In genomic region chr6:139972116-139972515, GRCh38 we compare ENCODE assay signal across 36 cellular contexts.
"Had no signal": no experiment of that assay in that cellular context is flagged by ENCODE, and none has a peak within 500 bp of the region (broad histone marks: within the 10 kb centered on the region; RNA-seq: fewer than 3 reads in every experiment).

No MANE protein-coding gene starts in this region.

- H3K36me3 Mint-ChIP-seq: activated CD8-positive, alpha-beta memory T cell treated with anti-CD3 and anti-CD28 coated beads, Interleukin-2, amount 10 ng/mL, durations not matched to agents 7 days and 5 days; activated naive CD4-positive, alpha-beta T cell treated with anti-CD3 and anti-CD28 coated beads, Interleukin-2, amount 10 ng/mL, durations not matched to agents 7 days and 5 days; activated naive CD4-positive, alpha-beta T cell treated with anti-CD3 and anti-CD28 coated beads, Interleukin-2, amount 50 U/mL, for 24 hours; activated naive CD8-positive, alpha-beta T cell; activated naive CD8-positive, alpha-beta T cell treated with anti-CD3 and anti-CD28 coated beads, Interleukin-2, amount 10 ng/mL, durations not matched to agents 7 days and 5 days; brain had no signal

- H3K9me3 ChIP-seq: ascending aorta had no signal

- H3K36me3 ChIP-seq: ascending aorta, cardiac muscle cell had no signal

- H3K27ac Mint-ChIP-seq: activated B cell treated with CpG ODN at 0.5 μM for 24 hours; activated CD4-positive, alpha-beta memory T cell treated with anti-CD3 and anti-CD28 coated beads, Interleukin-2, amount 10 ng/mL, durations not matched to agents 7 days and 5 days; activated CD4-positive, alpha-beta T cell treated with anti-CD3 and anti-CD28 coated beads for 36 hours; activated CD4-positive, alpha-beta T cell treated with anti-CD3 and anti-CD28 coated beads, Interleukin-2, amount 10 ng/mL, durations not matched to agents 7 days and 5 days; activated CD8-positive, alpha-beta memory T cell treated with anti-CD3 and anti-CD28 coated beads, Interleukin-2, amount 10 ng/mL, durations not matched to agents 7 days and 5 days; activated CD8-positive, alpha-beta T cell treated with anti-CD3 and anti-CD28 coated beads, Interleukin-2, amount 10 ng/mL, durations not matched to agents 7 days and 5 days; activated naive CD4-positive, alpha-beta T cell treated with anti-CD3 and anti-CD28 coated beads, Interleukin-2, amount 10 ng/mL, durations not matched to agents 7 days and 5 days; activated naive CD4-positive, alpha-beta T cell treated with anti-CD3 and anti-CD28 coated beads, Interleukin-2, amount 50 U/mL, for 24 hours; activated naive CD8-positive, alpha-beta T cell; activated naive CD8-positive, alpha-beta T cell treated with anti-CD3 and anti-CD28 coated beads, Interleukin-2, amount 10 ng/mL, durations not matched to agents 7 days and 5 days; activated naive CD8-positive, alpha-beta T cell treated with anti-CD3 and anti-CD28 coated beads, Interleukin-2, amount 50 U/mL, for 24 hours; activated T-cell treated with anti-CD3 and anti-CD28 coated beads, Interleukin-2, amount 50 U/mL, for 24 hours; activated T-helper 2 cell treated with anti-CD3 and anti-CD28 coated beads, Interferon-gamma antibody, Interleukin-2, Interleukin-4, amounts not matched to agents 10 μg/mL and 5 μg/mL and 100 μg/mL, durations not matched to agents 14 hours and 24 hours and 36 hours; T-helper 1 cell treated with Interleukin-12 subunit alpha and Interleukin-12 subunit beta and Interleukin-4 antibody, amounts not matched to agents 30 μg/mL and 1 μg/mL, for 36 hours; T-helper 2 cell treated with Interferon-gamma antibody and Interleukin-4, amounts not matched to agents 5 μg/mL and 100 μg/mL, for 36 hours had no signal

- DNase-seq: activated B cell treated with CpG ODN at 0.5 μM for 24 hours; activated CD4-positive, alpha-beta memory T cell treated with anti-CD3 and anti-CD28 coated beads, Interleukin-2, amount 10 ng/mL, durations not matched to agents 7 days and 5 days; activated CD4-positive, alpha-beta T cell treated with anti-CD3 and anti-CD28 coated beads for 1 hour; activated CD4-positive, alpha-beta T cell treated with anti-CD3 and anti-CD28 coated beads for 36 hours; activated CD4-positive, alpha-beta T cell treated with anti-CD3 and anti-CD28 coated beads for 48 hours; activated CD4-positive, alpha-beta T cell treated with anti-CD3 and anti-CD28 coated beads, Interleukin-2, amount 10 ng/mL, durations not matched to agents 7 days and 5 days; activated CD4-positive, alpha-beta T cell treated with anti-CD3 and anti-CD28 coated beads, Interleukin-2, amount 50 U/mL, for 48 hours; activated CD8-positive, alpha-beta memory T cell treated with anti-CD3 and anti-CD28 coated beads for 24 hours; activated CD8-positive, alpha-beta memory T cell treated with anti-CD3 and anti-CD28 coated beads, Interleukin-2, amount 10 ng/mL, durations not matched to agents 7 days and 5 days; activated CD8-positive, alpha-beta memory T cell treated with anti-CD3 and anti-CD28 coated beads, Interleukin-2, amount 50 U/mL, for 48 hours; activated CD8-positive, alpha-beta T cell treated with anti-CD3 and anti-CD28 coated beads, Interleukin-2, amount 10 ng/mL, durations not matched to agents 7 days and 5 days; activated effector memory CD4-positive, alpha-beta T cell treated with Interleukin-2 at 50 U/mL for 16 hours; activated gamma-delta T cell; activated naive CD4-positive, alpha-beta T cell treated with anti-CD3 and anti-CD28 coated beads, Interleukin-2, amount 10 ng/mL, durations not matched to agents 7 days and 5 days; activated naive CD4-positive, alpha-beta T cell treated with Interleukin-2 at 50 U/mL for 16 hours; activated naive CD8-positive, alpha-beta T cell treated with anti-CD3 and anti-CD28 coated beads, Interleukin-2, amount 10 ng/mL, durations not matched to agents 7 days and 5 days; activated naive CD8-positive, alpha-beta T cell treated with anti-CD3 and anti-CD28 coated beads, Interleukin-2, amount 50 U/mL, for 24 hours; activated T-cell treated with anti-CD3 and anti-CD28 coated beads, Interleukin-2, amount 50 U/mL, for 24 hours; activated T-cell treated with anti-CD3 and anti-CD28 coated beads, Interleukin-2, amount 50 U/mL, for 48 hours; amygdala; anterior cingulate cortex; caudate nucleus; cerebellar nuclear complex; T-helper 2 cell; T-helper 9 cell had no signal

- H3K4me3 ChIP-seq: ascending aorta, cardiac muscle cell had no signal

- H3K4me1 Mint-ChIP-seq: activated CD4-positive, alpha-beta memory T cell treated with anti-CD3 and anti-CD28 coated beads, Interleukin-2, amount 10 ng/mL, durations not matched to agents 7 days and 5 days; activated CD4-positive, alpha-beta T cell treated with anti-CD3 and anti-CD28 coated beads for 36 hours; activated CD4-positive, alpha-beta T cell treated with anti-CD3 and anti-CD28 coated beads, Interleukin-2, amount 10 ng/mL, durations not matched to agents 7 days and 5 days; activated CD8-positive, alpha-beta memory T cell treated with anti-CD3 and anti-CD28 coated beads, Interleukin-2, amount 10 ng/mL, durations not matched to agents 7 days and 5 days; activated naive CD4-positive, alpha-beta T cell treated with anti-CD3 and anti-CD28 coated beads, Interleukin-2, amount 10 ng/mL, durations not matched to agents 7 days and 5 days; activated naive CD4-positive, alpha-beta T cell treated with anti-CD3 and anti-CD28 coated beads, Interleukin-2, amount 50 U/mL, for 24 hours; activated naive CD8-positive, alpha-beta T cell treated with anti-CD3 and anti-CD28 coated beads, Interleukin-2, amount 10 ng/mL, durations not matched to agents 7 days and 5 days had no signal

- H3K4me3 Mint-ChIP-seq: activated B cell treated with CpG ODN at 0.5 μM for 24 hours; activated CD4-positive, alpha-beta memory T cell treated with anti-CD3 and anti-CD28 coated beads, Interleukin-2, amount 10 ng/mL, durations not matched to agents 7 days and 5 days; activated CD4-positive, alpha-beta T cell treated with anti-CD3 and anti-CD28 coated beads for 36 hours; activated CD4-positive, alpha-beta T cell treated with anti-CD3 and anti-CD28 coated beads, Interleukin-2, amount 10 ng/mL, durations not matched to agents 7 days and 5 days; activated CD8-positive, alpha-beta memory T cell treated with anti-CD3 and anti-CD28 coated beads, Interleukin-2, amount 10 ng/mL, durations not matched to agents 7 days and 5 days; activated CD8-positive, alpha-beta T cell treated with anti-CD3 and anti-CD28 coated beads, Interleukin-2, amount 10 ng/mL, durations not matched to agents 7 days and 5 days; activated naive CD4-positive, alpha-beta T cell treated with anti-CD3 and anti-CD28 coated beads, Interleukin-2, amount 10 ng/mL, durations not matched to agents 7 days and 5 days; activated naive CD4-positive, alpha-beta T cell treated with anti-CD3 and anti-CD28 coated beads, Interleukin-2, amount 50 U/mL, for 24 hours; activated naive CD8-positive, alpha-beta T cell; activated naive CD8-positive, alpha-beta T cell treated with anti-CD3 and anti-CD28 coated beads, Interleukin-2, amount 10 ng/mL, durations not matched to agents 7 days and 5 days; activated naive CD8-positive, alpha-beta T cell treated with anti-CD3 and anti-CD28 coated beads, Interleukin-2, amount 50 U/mL, for 24 hours; activated T-cell treated with anti-CD3 and anti-CD28 coated beads, Interleukin-2, amount 50 U/mL, for 24 hours; brain; central memory CD8-positive, alpha-beta T cell; T-helper 1 cell treated with Interleukin-12 subunit alpha and Interleukin-12 subunit beta and Interleukin-4 antibody, amounts not matched to agents 30 μg/mL and 1 μg/mL, for 36 hours; T-helper 2 cell treated with Interferon-gamma antibody and Interleukin-4, amounts not matched to agents 5 μg/mL and 100 μg/mL, for 36 hours had no signal

- ATAC-seq: activated CD4-positive, alpha-beta T cell treated with anti-CD3 and anti-CD28 coated beads for 36 hours; activated CD4-positive, CD25-positive, alpha-beta regulatory T cell treated with anti-CD3 and anti-CD28 coated beads, Interleukin-2, amount 50 U/mL, for 24 hours; activated CD8-positive, alpha-beta memory T cell treated with anti-CD3 and anti-CD28 coated beads, Interleukin-2, amount 10 ng/mL, durations not matched to agents 7 days and 5 days; activated CD8-positive, alpha-beta T cell treated with anti-CD3 and anti-CD28 coated beads, Interleukin-2, amount 10 ng/mL, durations not matched to agents 7 days and 5 days; activated naive CD8-positive, alpha-beta T cell treated with anti-CD3 and anti-CD28 coated beads, Interleukin-2, amount 50 U/mL, for 24 hours had no signal

- H3K27me3 Mint-ChIP-seq: activated B cell treated with CpG ODN at 0.5 μM for 24 hours; activated CD8-positive, alpha-beta memory T cell treated with anti-CD3 and anti-CD28 coated beads, Interleukin-2, amount 10 ng/mL, durations not matched to agents 7 days and 5 days; activated naive CD4-positive, alpha-beta T cell treated with anti-CD3 and anti-CD28 coated beads, Interleukin-2, amount 10 ng/mL, durations not matched to agents 7 days and 5 days had no signal

- H3K27me3 ChIP-seq: ascending aorta, cardiac muscle cell had no signal

- H3K27ac ChIP-seq: ascending aorta, VCaP had no signal

- H3K9me3 Mint-ChIP-seq: activated B cell treated with CpG ODN at 0.5 μM for 24 hours; activated CD4-positive, alpha-beta memory T cell treated with anti-CD3 and anti-CD28 coated beads, Interleukin-2, amount 10 ng/mL, durations not matched to agents 7 days and 5 days; activated CD4-positive, alpha-beta T cell treated with anti-CD3 and anti-CD28 coated beads, Interleukin-2, amount 10 ng/mL, durations not matched to agents 7 days and 5 days; activated naive CD4-positive, alpha-beta T cell treated with anti-CD3 and anti-CD28 coated beads, Interleukin-2, amount 10 ng/mL, durations not matched to agents 7 days and 5 days; activated naive CD4-positive, alpha-beta T cell treated with anti-CD3 and anti-CD28 coated beads, Interleukin-2, amount 50 U/mL, for 24 hours; activated naive CD8-positive, alpha-beta T cell treated with anti-CD3 and anti-CD28 coated beads, Interleukin-2, amount 10 ng/mL, durations not matched to agents 7 days and 5 days; activated naive CD8-positive, alpha-beta T cell treated with anti-CD3 and anti-CD28 coated beads, Interleukin-2, amount 50 U/mL, for 24 hours; activated T-cell treated with anti-CD3 and anti-CD28 coated beads, Interleukin-2, amount 50 U/mL, for 24 hours; activated T-helper 2 cell treated with anti-CD3 and anti-CD28 coated beads, Interferon-gamma antibody, Interleukin-2, Interleukin-4, amounts not matched to agents 10 μg/mL and 5 μg/mL and 100 μg/mL, durations not matched to agents 14 hours and 24 hours and 36 hours; central memory CD8-positive, alpha-beta T cell; T-helper 1 cell treated with Interleukin-12 subunit alpha and Interleukin-12 subunit beta and Interleukin-4 antibody, amounts not matched to agents 30 μg/mL and 1 μg/mL, for 36 hours; T-helper 2 cell treated with Interferon-gamma antibody and Interleukin-4, amounts not matched to agents 5 μg/mL and 100 μg/mL, for 36 hours had no signal
